In the genomic region with DNA sequence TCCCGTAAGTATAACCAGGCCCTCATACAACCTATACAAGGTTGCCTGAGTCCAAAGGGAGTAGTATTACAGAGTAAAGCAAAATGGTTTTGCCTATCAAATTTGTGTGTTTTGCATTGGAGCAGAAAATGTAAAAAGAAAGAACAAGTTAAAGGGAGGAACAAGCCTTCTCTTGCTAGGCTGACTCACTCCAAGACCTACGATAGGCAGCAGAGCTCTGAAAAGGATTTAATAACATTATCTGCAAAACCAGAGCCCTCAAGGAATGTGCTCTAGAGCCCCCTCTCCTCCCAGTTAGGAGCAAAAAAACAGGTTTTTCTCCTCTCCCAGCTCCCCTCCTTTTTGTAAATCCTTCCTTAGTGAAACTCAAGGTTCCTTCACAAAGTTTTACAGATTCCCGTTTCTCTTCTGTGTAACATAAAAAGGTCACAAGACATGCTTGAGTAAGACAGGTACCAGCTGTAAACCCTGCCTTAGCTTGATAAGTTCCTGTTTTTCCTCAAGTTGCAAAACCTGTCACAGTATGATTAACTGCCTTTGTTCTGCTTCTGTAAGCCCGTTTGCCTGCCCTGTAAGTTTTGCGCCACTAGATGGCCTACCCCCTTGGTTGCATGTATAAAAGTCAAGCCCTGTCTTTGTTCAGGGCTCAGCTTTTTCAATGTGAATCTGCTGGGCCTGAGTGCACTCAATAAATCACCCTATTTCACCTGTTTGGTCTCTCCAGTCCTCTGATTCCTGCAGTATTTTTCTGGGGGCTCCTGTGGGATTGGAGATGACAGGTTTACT, we compare ENCODE assay signal across 12 cellular contexts.
DNase-seq lines count a peak whose midpoint lies in the region; ATAC-seq and TF ChIP-seq lines count a peak whose summit lies in the region.
"Had no signal": no experiment of that assay in that cellular context is flagged by ENCODE, and none has a peak within 500 bp of the region (broad histone marks: within the 10 kb centered on the region; RNA-seq: fewer than 3 reads in every experiment).

No MANE protein-coding gene starts in this region.

- H3K27ac Mint-ChIP-seq in WTC11 = no peak overlapping the region
- H3K27ac Mint-ChIP-seq: naive B cell had no signal

- H3K9me3 Mint-ChIP-seq in WTC11 = peaks cover 62% of the 10 kb centered on the region

- peaks cover 7% of the 10 kb centered on the region for H3K79me1 ChIP-seq in trophoblast cell (ENCODE audit: low read length)

- peaks cover 8% of the 10 kb centered on the region for H3K4me1 Mint-ChIP-seq in WTC11
- H3K4me1 Mint-ChIP-seq: naive B cell had no signal

- H2AFZ ChIP-seq in trophoblast cell (ENCODE audit: insufficient read depth, low read length, poor library complexity) = no peak overlapping the region

- CTCF ChIA-PET in WTC11 (lab: Charles Lee) = interaction anchor here (0.6 to 1.2 kb wide), 3 partner anchors 32 to 116 kb away, joined by 3 to 5 read pairs (median 4); no protein-coding TSS in a partner anchor

- H4K91ac ChIP-seq in trophoblast cell (ENCODE audit: low read depth, low read length) = peak overlapping the region; percentile 90

- WGBS in trophoblast cell (ENCODE audit: extremely low coverage, insufficient coverage, insufficient read length) = no CpG with 5 or more reads among the region's 5 CpGs

- peaks cover 22% of the 10 kb centered on the region for H3K9me3 ChIP-seq in trophoblast cell (ENCODE audit: insufficient read depth, low read depth, low read length)
- no peaks in the 10 kb centered on the region for H3K9me3 ChIP-seq in effector memory CD4-positive, alpha-beta T cell (ENCODE audit: control insufficient read depth, low read length)
- H3K9me3 ChIP-seq: SJCRH30 had no signal

- H2BK12ac ChIP-seq in trophoblast cell (ENCODE audit: low read length) = peak overlapping the region; percentile 65

- no peaks in the 10 kb centered on the region for H3K79me2 ChIP-seq in trophoblast cell (ENCODE audit: control insufficient read depth, insufficient read depth, low read length, poor library complexity)

- H3K27ac ChIP-seq in trophoblast cell (ENCODE audit: low read depth, low read length) = peak overlapping the region; percentile 89
- H3K27ac ChIP-seq in effector memory CD4-positive, alpha-beta T cell (ENCODE audit: insufficient read depth, low read length, poor library complexity, severe bottlenecking) = no peak overlapping the region
- H3K27ac ChIP-seq: SJCRH30 had no signal

- no peaks in the 10 kb centered on the region for H3K27me3 ChIP-seq in trophoblast cell (ENCODE audit: insufficient read depth, low read length)
- no peaks in the 10 kb centered on the region for H3K27me3 ChIP-seq in effector memory CD4-positive, alpha-beta T cell (replicated peaks; ENCODE audit: control insufficient read depth, insufficient read depth, low read length, poor library complexity, severe bottlenecking)
- H3K27me3 ChIP-seq: SJCRH30 had no signal

- no peak overlapping the region for H4K12ac ChIP-seq in trophoblast cell (ENCODE audit: low read depth, low read length)

- H3K36me3 ChIP-seq in trophoblast cell (ENCODE audit: control insufficient read depth in 1 of 2, insufficient read depth in 2 of 2, low read length in 2 of 2) = peaks cover 4 to 7% of the 10 kb centered on the region in 2 experiments
- H3K36me3 ChIP-seq in effector memory CD4-positive, alpha-beta T cell (ENCODE audit: control insufficient read depth, insufficient read depth, low read length) = no peaks in the 10 kb centered on the region
- H3K36me3 ChIP-seq: SJCRH30 had no signal

- peak overlapping the region; percentile 83 for H2BK120ac ChIP-seq in trophoblast cell (ENCODE audit: insufficient read depth, low read length, poor library complexity)

- TF ChIP-seq CTCF in WTC11 (IDR thresholded peaks at IDR 0.05) = peak; percentile 40

- H3K18ac ChIP-seq in trophoblast cell (ENCODE audit: low read length) = no peak overlapping the region

- POLR2A ChIA-PET in WTC11 (lab: Charles Lee) = no interaction called here

- H3K9ac ChIP-seq in trophoblast cell (ENCODE audit: low read length) = no peak overlapping the region

- peak overlapping the region; percentile 64 for H2BK5ac ChIP-seq in trophoblast cell (ENCODE audit: low read depth, low read length, poor library complexity)

- H3K4me3 ChIP-seq in trophoblast cell (ENCODE audit: low read depth, low read length) = no peak overlapping the region
- no peak overlapping the region for H3K4me3 ChIP-seq in effector memory CD4-positive, alpha-beta T cell (ENCODE audit: insufficient read depth, low read depth, low read length, poor library complexity, severe bottlenecking)
- H3K4me3 ChIP-seq: SJCRH30 had no signal

- no peak overlapping the region for H2AK5ac ChIP-seq in trophoblast cell (ENCODE audit: low read length)

- ATAC-seq in WTC11 = peak; percentile 84

- no peak overlapping the region for H3K4me3 Mint-ChIP-seq in WTC11
- H3K4me3 Mint-ChIP-seq: naive B cell had no signal

- peak; percentile 11 for DNase-seq in DMS 273 (lab: John Stamatoyannopoulos, UW; ENCODE audit: unreplicated experiment)
- no peak for DNase-seq in DMS 273 treated with DMSO at 0.1 percent for 48 hours (lab: John Stamatoyannopoulos, UW)
- DNase-seq in KBM-7 = peak; percentile 95
- peak; percentile 46 for DNase-seq in WTC11 (ENCODE audit: low spot score)
- DNase-seq in trophoblast cell = peak in 1 of 2 donors; percentile 22
- DNase-seq in effector memory CD4-positive, alpha-beta T cell = no peak
- no peak for DNase-seq in amniotic stem cell (lab: John Stamatoyannopoulos, UW)
- no peak for DNase-seq in NCI-H2029 (lab: John Stamatoyannopoulos, UW)
- DNase-seq: activated effector memory CD4-positive, alpha-beta T cell treated with Interleukin-2 at 50 U/mL for 16 hours; foreskin melanocyte; naive B cell had no signal

- H3K27me3 Mint-ChIP-seq in WTC11 (ENCODE audit: low read depth) = peaks cover 4% of the 10 kb centered on the region
- H3K27me3 Mint-ChIP-seq: naive B cell had no signal

- no peak overlapping the region for H3K4me2 ChIP-seq in trophoblast cell (ENCODE audit: low read length)

- H3K4ac ChIP-seq in trophoblast cell (ENCODE audit: low read depth, low read length) = no peak overlapping the region

- no peak overlapping the region for H4K8ac ChIP-seq in trophoblast cell (ENCODE audit: low read depth, low read length)

- H3K14ac ChIP-seq in trophoblast cell (ENCODE audit: low read length) = peak overlapping the region; percentile 17

- in situ Hi-C loops in KBM-7 (cut with MboI; ENCODE audit: low pct_unique_long_range_greater_than_20kb, low sequenced_read_pairs) = no loop called here

- H3K4me1 ChIP-seq in trophoblast cell (ENCODE audit: control insufficient read depth in 1 of 2, insufficient read depth in 2 of 2, low read length in 2 of 2) = peaks cover 4% of the 10 kb centered on the region in 2 experiments
- no peaks in the 10 kb centered on the region for H3K4me1 ChIP-seq in effector memory CD4-positive, alpha-beta T cell (ENCODE audit: control insufficient read depth, insufficient read depth, low read length, poor library complexity, severe bottlenecking)
- H3K4me1 ChIP-seq: SJCRH30 had no signal

- no peak overlapping the region for H3K23ac ChIP-seq in trophoblast cell (ENCODE audit: low read length)

- peaks cover 47% of the 10 kb centered on the region for H3K36me3 Mint-ChIP-seq in WTC11
- H3K36me3 Mint-ChIP-seq: naive B cell had no signal

TF ChIP-seq in WTC11, 78 proteins besides CTCF, POLR2A, EP300 and RAD21 (continues in another document):
- no peak for TF ChIP-seq ZNF317 (CRISPR knock-in tag; IDR thresholded peaks at IDR 0.05; ENCODE audit: borderline replicate concordance, low read depth)
- TF ChIP-seq CREB1 (CRISPR knock-in tag; IDR thresholded peaks at IDR 0.05) = no peak
- no peak for TF ChIP-seq PRDM15 (CRISPR knock-in tag; IDR thresholded peaks at IDR 0.05)
- no peak for TF ChIP-seq STAT6 (CRISPR knock-in tag; conservative IDR thresholded peaks at IDR 0.05; ENCODE audit: low read depth)

Comparison
In these comparisons a context has a peak if more than half of its experiments do, and no peak if none do; other contexts are left out.
1. DNase-seq: peak in DMS 273 (single experiment), KBM-7 (single experiment) and WTC11 (single experiment); none in DMS 273 treated with DMSO at 0.1 percent for 48 hours (single experiment), effector memory CD4-positive, alpha-beta T cell (0 of 3), amniotic stem cell (single experiment) and NCI-H2029 (single experiment).